13 cellular contexts compared by ENCODE assay signal in the genomic region with DNA sequence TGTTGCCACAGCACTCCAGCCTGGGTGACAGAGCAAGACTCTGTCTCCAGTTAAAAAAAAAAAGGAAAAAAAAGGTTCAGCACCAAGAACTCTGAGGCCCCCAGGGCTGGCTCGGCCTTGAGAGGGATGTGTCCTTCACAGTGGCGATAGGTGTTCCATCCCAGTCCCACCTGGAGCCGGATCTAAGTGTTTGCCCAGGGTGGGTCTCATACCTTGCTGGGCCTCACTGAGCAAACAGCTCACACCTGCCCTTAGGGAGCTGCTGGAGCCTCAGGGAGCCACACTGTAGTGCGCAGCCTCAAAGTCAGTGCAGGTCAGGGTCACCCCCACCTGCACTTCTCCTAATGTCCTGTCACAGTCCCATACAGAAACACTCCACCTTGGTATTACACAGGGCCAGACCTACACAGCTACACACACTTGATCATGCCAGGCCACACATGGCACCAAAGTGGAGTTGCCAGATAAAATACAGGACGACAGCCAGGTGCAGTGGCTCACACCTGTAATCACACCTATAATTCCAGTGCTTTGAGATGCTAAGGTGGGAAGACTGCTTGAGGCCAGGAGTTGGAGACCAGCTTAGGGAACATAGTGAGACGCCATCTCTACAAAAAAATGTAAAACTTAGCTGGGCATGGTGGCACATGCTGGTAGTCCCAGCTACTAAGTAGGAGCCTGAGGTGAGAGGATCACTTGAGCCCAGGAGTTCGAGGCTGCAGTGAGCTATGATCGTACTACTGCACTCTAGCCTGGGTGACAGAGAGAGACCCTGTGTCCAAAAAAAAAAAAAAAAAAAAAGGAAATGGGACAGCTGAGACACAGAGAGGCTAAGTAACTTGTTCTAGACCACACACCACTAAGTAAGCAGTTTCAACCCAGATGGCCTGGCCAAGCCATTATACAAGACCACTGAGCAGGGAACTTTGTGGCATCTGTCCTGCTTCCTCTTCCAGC. TPM values are rescaled to one million over a fixed set of nuclear protein-coding genes. Genes with fewer than 3 reads are reported as not detected.
A peak's percentile ranks its signal among the peaks of the same experiment; 100 is the strongest.
DNase-seq lines count a peak whose midpoint lies in the region; ATAC-seq and TF ChIP-seq lines count a peak whose summit lies in the region.
"Had no signal": no experiment of that assay in that cellular context is flagged by ENCODE, and none has a peak within 500 bp of the region (broad histone marks: within the 10 kb centered on the region; RNA-seq: fewer than 3 reads in every experiment).

No MANE protein-coding gene starts in this region.

- no peaks in the 10 kb centered on the region for H3K27me3 ChIP-seq in spleen (replicated peaks in 1 of 7)
- H3K27me3 ChIP-seq: cardiac muscle cell had no signal

- TF ChIP-seq CTCF in spleen (IDR thresholded peaks at IDR 0.05 in 8 of 11, conservative IDR thresholded peaks at IDR 0.05 in 3 of 11), result no peak

- H3K9me3 ChIP-seq in spleen, result no peaks in the 10 kb centered on the region

- H3K27me3 Mint-ChIP-seq in dendritic cell treated with granulocyte-macrophage colony-stimulating factor and Interleukin-4, amounts not matched to agents 40 ng/mL and 50 ng/mL, for 4 days, result peaks cover 13% of the 10 kb centered on the region
- H3K27me3 Mint-ChIP-seq: T-cell had no signal

- H3K4me3 ChIP-seq in spleen, result no peak overlapping the region
- H3K4me3 ChIP-seq: cardiac muscle cell, skin epidermis had no signal

- H3K36me3 ChIP-seq in spleen, result no peaks in the 10 kb centered on the region
- H3K36me3 ChIP-seq: cardiac muscle cell had no signal

- no peak for ATAC-seq in GM19324 (IDR thresholded peaks at IDR 0.05; ENCODE audit: low FRiP score, unreplicated experiment)
- ATAC-seq in HG02884 (IDR thresholded peaks at IDR 0.05; ENCODE audit: unreplicated experiment), result no peak
- no peak for ATAC-seq in HG03135 (IDR thresholded peaks at IDR 0.05; ENCODE audit: unreplicated experiment)

- H3K36me3 Mint-ChIP-seq in dendritic cell treated with granulocyte-macrophage colony-stimulating factor and Interleukin-4, amounts not matched to agents 40 ng/mL and 50 ng/mL, for 4 days (ENCODE audit: low read depth), result no peaks in the 10 kb centered on the region
- H3K36me3 Mint-ChIP-seq: T-cell had no signal

- TF ChIP-seq POLR2A in spleen (IDR thresholded peaks at IDR 0.05), result no peak

- no peaks in the 10 kb centered on the region for H3K9me3 Mint-ChIP-seq in dendritic cell treated with granulocyte-macrophage colony-stimulating factor and Interleukin-4, amounts not matched to agents 40 ng/mL and 50 ng/mL, for 4 days
- H3K9me3 Mint-ChIP-seq: T-cell had no signal

- H3K4me1 Mint-ChIP-seq in dendritic cell treated with granulocyte-macrophage colony-stimulating factor and Interleukin-4, amounts not matched to agents 40 ng/mL and 50 ng/mL, for 4 days (ENCODE audit: low read depth), result peaks cover 55% of the 10 kb centered on the region

- peak; percentile 67 for DNase-seq in SIG-M5 treated with dmso at 0.1 percent for 504 hours (lab: John Stamatoyannopoulos, UW; ENCODE audit: unreplicated experiment)
- DNase-seq in SIG-M5 (lab: John Stamatoyannopoulos, UW), result no peak
- peak; percentile 94 for DNase-seq in NCI-H2029 (lab: John Stamatoyannopoulos, UW)
- no peak for DNase-seq in spleen
- DNase-seq: NCI-H1048; stimulated activated naive CD4-positive, alpha-beta T cell treated with Interleukin-2 at 50 U/mL for 16 hours; T-cell had no signal

- H3K27ac ChIP-seq in spleen, result peak overlapping the region; percentile 60 to 85 (median 75)
- H3K27ac ChIP-seq: cardiac muscle cell had no signal

- 83 to 92% (median 86%) methylated on average over 7 to 8 of the region's 8 CpGs for WGBS in spleen, 5 donors

- intact Hi-C loops in dendritic cell treated with granulocyte-macrophage colony-stimulating factor and Interleukin-4, amounts not matched to agents 40 ng/mL and 50 ng/mL, for 4 days (cut with micrococcal nuclease), result no loop called here
- intact Hi-C loops in spleen (cut with DNase I; ENCODE audit: low total_unique reads), result no loop called here

- H3K4me1 ChIP-seq in spleen, result peaks cover 21 to 55% (median 29%) of the 10 kb centered on the region in 6 donors

- H3K4me3 Mint-ChIP-seq in dendritic cell treated with granulocyte-macrophage colony-stimulating factor and Interleukin-4, amounts not matched to agents 40 ng/mL and 50 ng/mL, for 4 days, result no peak overlapping the region
- H3K4me3 Mint-ChIP-seq: T-cell had no signal

- peak overlapping the region; percentile 77 for H3K27ac Mint-ChIP-seq in dendritic cell treated with granulocyte-macrophage colony-stimulating factor and Interleukin-4, amounts not matched to agents 40 ng/mL and 50 ng/mL, for 4 days
- H3K27ac Mint-ChIP-seq: T-cell had no signal

RNA-seq across cellular contexts. Expression of gene STARD10, which starts 7.3 kb away (rescaled TPM):
- total RNA-seq in spleen, result 10 to 100 TPM; 19.7 to 35.1 (median 27.9) TPM
- 10 to 100 TPM; 23.7 to 46.7 (median 31.9) TPM for polyA plus RNA-seq in spleen

RNA-seq across cellular contexts. Expression of gene ATG16L2, which starts 27.6 kb away (rescaled TPM):
- 100 to 1,000 TPM; 212 to 368 (median 234) TPM for total RNA-seq in spleen
- 100 to 1,000 TPM in 2 of 3 donors, 10 to 100 TPM in 1; 96.9 to 343 (median 341) TPM for polyA plus RNA-seq in spleen

RNA-seq across cellular contexts. Expression of gene ARAP1, which starts 34.4 kb away (rescaled TPM):
- 100 to 1,000 TPM; 248 to 365 (median 278) TPM for total RNA-seq in spleen
- 100 to 1,000 TPM in 2 of 3 donors, 10 to 100 TPM in 1; 76.7 to 176 (median 127) TPM for polyA plus RNA-seq in spleen

Comparison
In these comparisons a context has a peak if more than half of its experiments do, and no peak if none do; other contexts are left out.
1. DNase-seq: peak in SIG-M5 treated with dmso at 0.1 percent for 504 hours (single experiment) and NCI-H2029 (single experiment); none in SIG-M5 (single experiment) and spleen (single experiment).